10 cellular contexts compared by ENCODE assay signal in genomic region chr5:71778678-71779276, GRCh38. TPM values are rescaled to one million over a fixed set of nuclear protein-coding genes. Genes with fewer than 3 reads are reported as not detected.
A peak's percentile ranks its signal among the peaks of the same experiment; 100 is the strongest.
DNase-seq lines count a peak whose midpoint lies in the region; ATAC-seq and TF ChIP-seq lines count a peak whose summit lies in the region.
"Had no signal": no experiment of that assay in that cellular context is flagged by ENCODE, and none has a peak within 500 bp of the region (broad histone marks: within the 10 kb centered on the region; RNA-seq: fewer than 3 reads in every experiment).

No MANE protein-coding gene starts in this region.

- no peak overlapping the region for H3K4me3 ChIP-seq in GM12865 (ENCODE audit: low read depth, low read length)
- no peak overlapping the region for H3K4me3 ChIP-seq in astrocyte of the spinal cord (ENCODE audit: low read depth, low read length)
- H3K4me3 ChIP-seq: mucosa of descending colon had no signal

- peak; percentile 43 for DNase-seq in GM12865 (ENCODE audit: low read depth)
- peak; percentile 12 for DNase-seq in NCI-H1092 (lab: John Stamatoyannopoulos, UW)
- peak; percentile 54 for DNase-seq in astrocyte of the spinal cord (ENCODE audit: low read depth, low spot score)
- DNase-seq in lung microvascular endothelial cell (ENCODE audit: low read depth in 2 of 2), result peak; percentile 46 to 66
- DNase-seq in cerebellar nuclear complex (lab: John Stamatoyannopoulos, UW), result no peak
- no peak for DNase-seq in activated CD4-positive, alpha-beta T cell treated with anti-CD3 and anti-CD28 coated beads for 1 hour

- in situ Hi-C loops in astrocyte of the spinal cord (cut with HindIII; ENCODE audit: low sequenced_read_pairs), result no loop called here

- no peak for ATAC-seq in HG03442 (IDR thresholded peaks at IDR 0.05; ENCODE audit: unreplicated experiment)
- ATAC-seq in GM21717 (IDR thresholded peaks at IDR 0.05; ENCODE audit: unreplicated experiment), result no peak
- ATAC-seq: mucosa of descending colon had no signal

- TF ChIP-seq CTCF in GM12865 (IDR thresholded peaks at IDR 0.05; ENCODE audit: insufficient read depth, low read depth, low read length, missing control alignments) (peak; percentile 51), astrocyte of the spinal cord (IDR thresholded peaks at IDR 0.05; ENCODE audit: low read depth, low read length) (peak; percentile 87)

RNA-seq across cellular contexts. Expression of gene CARTPT, which starts 59.7 kb away (rescaled TPM):
- not detected in 2 replicates for total RNA-seq in lung microvascular endothelial cell
- total RNA-seq: T-helper 2 cell treated with Interferon-gamma antibody and Interleukin-4, amounts not matched to agents 100 ng/mL and 5 ng/mL, for 36 hours had no signal

Comparison
In these comparisons a context has a peak if more than half of its experiments do, and no peak if none do; other contexts are left out.
1. DNase-seq: peak in GM12865 (single experiment), NCI-H1092 (single experiment), astrocyte of the spinal cord (single experiment) and lung microvascular endothelial cell (2 of 2); none in cerebellar nuclear complex (0 of 2) and activated CD4-positive, alpha-beta T cell treated with anti-CD3 and anti-CD28 coated beads for 1 hour (single experiment).